8 cellular contexts compared by ENCODE assay signal in genomic region chr19:45178262-45179062, GRCh38. TPM values are rescaled to one million over a fixed set of nuclear protein-coding genes. Genes with fewer than 3 reads are reported as not detected.
DNase-seq lines count a peak whose midpoint lies in the region; ATAC-seq and TF ChIP-seq lines count a peak whose summit lies in the region.

BLOC1S3 (plus strand) TSS chr19:45178784; CDS start chr19:45179297, 513 bp downstream.

- BruUV-seq in PC-9 (replicated peaks; lab: Mats Ljungman, UMichigan), result no TSS peak

- POLR2A ChIA-PET in PC-9 (lab: Charles Lee; ENCODE audit: unreplicated experiment), result interaction anchor here (0.6 to 1.2 kb wide), 7 partner anchors 11 to 1645 kb away, joined by 3 to 9 read pairs (median 5); partner anchors contain the start of gene PPP1R13L

- H3K4me2 ChIP-seq in PC-9, result peak within 1 kb of the TSS; percentile 98

- H3F3A ChIP-seq in PC-9 (ENCODE audit: insufficient read depth, low read depth), result peaks cover 35% of the 10 kb centered on the region; the same call in 1 of the 2 replicates

- H3K27ac ChIP-seq in PC-9, result peak within 1 kb of the TSS; percentile 84
- peak within 1 kb of the TSS; percentile 91 to 94 for H3K27ac ChIP-seq in mucosa of rectum (ENCODE audit: low read depth in 2 of 2, low read length in 2 of 2)

- H3K79me2 ChIP-seq in PC-9 (ENCODE audit: low read depth), result peaks cover 48% of the 10 kb centered on the region

- peak; percentile 98 for DNase-seq in DMS53 treated with DMSO at 0.1 percent for 48 hours (lab: John Stamatoyannopoulos, UW; ENCODE audit: unreplicated experiment)
- DNase-seq in Jurkat, Clone E6-1 (ENCODE audit: low read depth, low spot score), result peak; percentile 100
- DNase-seq in PC-9, result peak; percentile 100
- DNase-seq in activated T-cell treated with anti-CD3 and anti-CD28 coated beads, Interleukin-2, amount 50 U/mL, for 1 hour, result peak; percentile 99
- peak; percentile 100 for DNase-seq in erythroblast (lab: John Stamatoyannopoulos, UW)
- peak; percentile 100 for DNase-seq in stimulated activated CD8-positive, alpha-beta memory T cell treated with anti-CD3 and anti-CD28 coated beads, Interleukin-4, amount 100 ng/mL, for 48 hours

- peak within 1 kb of the TSS; percentile 97 for H3K4me3 ChIP-seq in Jurkat, Clone E6-1 (ENCODE audit: low read length)
- H3K4me3 ChIP-seq in PC-9 (peak within 1 kb of the TSS; percentile 86), mucosa of rectum (ENCODE audit: low read length in 2 of 2) (peak within 1 kb of the TSS; percentile 99)

- H3K36me3 ChIP-seq in PC-9 (ENCODE audit: low read depth) (no peaks in the 10 kb centered on the region), mucosa of rectum (ENCODE audit: control insufficient read depth in 2 of 2, insufficient read depth in 2 of 2, low read length in 2 of 2) (peaks cover 0 to 8% of the 10 kb centered on the region in 2 donors)

- H3K9ac ChIP-seq in mucosa of rectum (ENCODE audit: low read depth in 1 of 2, low read length in 2 of 2), result peak within 1 kb of the TSS; percentile 76 to 88

- peak within 1 kb of the TSS; percentile 95 for H2AFZ ChIP-seq in PC-9

- TF ChIP-seq CTCF in PC-9 (conservative IDR thresholded peaks at IDR 0.05), result peak; percentile 61

- peaks cover 39% of the 10 kb centered on the region for H3K4me1 ChIP-seq in PC-9 (replicated peaks; ENCODE audit: insufficient read depth)
- H3K4me1 ChIP-seq in mucosa of rectum (ENCODE audit: control insufficient read depth in 2 of 2, insufficient read depth in 2 of 2, low read length in 2 of 2), result peaks cover 8 to 22% of the 10 kb centered on the region in 2 donors

- ATAC-seq in GM21619 (IDR thresholded peaks at IDR 0.05; ENCODE audit: unreplicated experiment), result peak; percentile 78

- no peaks in the 10 kb centered on the region for H3K9me2 ChIP-seq in PC-9 (ENCODE audit: insufficient read depth)

- intact Hi-C loops in PC-9 (cut with micrococcal nuclease; ENCODE audit: unreplicated experiment), result loop anchor here (1.0 to 2.0 kb wide), 2 partner anchors 28 to 86 kb away; partner anchors contain the start of gene PPP1R37

- TF ChIP-seq POLR2A in erythroblast (IDR thresholded peaks at IDR 0.05; ENCODE audit: low read length), result peak; percentile 78

- no peaks in the 10 kb centered on the region for H3K9me3 ChIP-seq in PC-9 (ENCODE audit: insufficient read depth, low read depth)
- no peaks in the 10 kb centered on the region for H3K9me3 ChIP-seq in mucosa of rectum (ENCODE audit: control insufficient read depth in 2 of 2, low read length in 2 of 2)

- CTCF ChIA-PET in PC-9 (lab: Charles Lee), result interaction anchor here (0.6 to 0.7 kb wide), 3 partner anchors 53 to 402 kb away, joined by 3 to 4 read pairs (median 4); no protein-coding TSS in a partner anchor

- no peaks in the 10 kb centered on the region for H3K27me3 ChIP-seq in PC-9 (ENCODE audit: insufficient read depth, low read depth)
- H3K27me3 ChIP-seq in mucosa of rectum (ENCODE audit: control insufficient read depth in 2 of 2, insufficient read depth in 2 of 2, low read length in 2 of 2), result no peaks in the 10 kb centered on the region

- H4K20me1 ChIP-seq in PC-9 (ENCODE audit: insufficient read depth), result peaks cover 4% of the 10 kb centered on the region; the same call in 1 of the 2 replicates

RNA-seq across cellular contexts. Expression of gene BLOC1S3, which starts in this region (rescaled TPM):
- 8.5 TPM for polyA plus RNA-seq in Jurkat, Clone E6-1 (2012; ENCODE audit: insufficient read depth, insufficient read length)
- 11.5 and 17.8 TPM in 2 replicates for total RNA-seq in PC-9 (2021)

Comparison
In these comparisons a context has a peak if more than half of its experiments do, and no peak if none do; other contexts are left out.
1. Peak in every context shown above with its lines: DNase-seq, ATAC-seq, H3K4me3 ChIP-seq and H3K27ac ChIP-seq.